Comparison of ENCODE assay signal across 26 cellular contexts in the genomic region with DNA sequence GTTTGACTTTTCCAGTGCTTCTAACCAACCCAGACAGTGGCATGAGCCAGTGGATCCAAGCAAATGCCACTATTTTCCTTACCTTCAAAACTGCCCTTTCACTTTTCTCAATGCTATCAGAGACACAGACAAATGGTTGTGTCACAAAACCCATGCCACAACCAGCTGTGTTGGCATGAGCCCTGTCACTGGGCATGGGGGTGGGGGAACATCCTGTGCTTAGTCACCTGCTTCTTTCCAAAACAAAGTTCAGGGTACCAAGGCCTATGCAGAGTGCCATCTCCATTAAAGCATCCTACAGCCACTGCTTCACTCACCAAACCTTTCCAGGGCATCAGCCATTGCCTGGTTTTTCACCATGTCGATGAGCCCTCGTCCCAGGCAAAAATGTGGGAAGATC. TPM values are rescaled to one million over a fixed set of nuclear protein-coding genes. Genes with fewer than 3 reads are reported as not detected.
DNase-seq lines count a peak whose midpoint lies in the region; ATAC-seq lines count a peak whose summit lies in the region.
"Had no signal": no experiment of that assay in that cellular context is flagged by ENCODE, and none has a peak within 500 bp of the region (broad histone marks: within the 10 kb centered on the region; RNA-seq: fewer than 3 reads in every experiment).

No MANE protein-coding gene starts in this region.

- no peak overlapping the region for H3K4me3 Mint-ChIP-seq in activated T-cell treated with anti-CD3 and anti-CD28 coated beads, Interleukin-2, amount 50 U/mL, for 72 hours
- H3K4me3 Mint-ChIP-seq in activated T-cell treated with anti-CD3 and anti-CD28 coated beads, Interleukin-2, amount 50 U/mL, for 24 hours: no peak overlapping the region
- H3K4me3 Mint-ChIP-seq: activated naive CD4-positive, alpha-beta T cell treated with anti-CD3 and anti-CD28 coated beads, Interleukin-2, amount 50 U/mL, for 24 hours; effector memory CD8-positive, alpha-beta T cell; IgD-negative memory B cell; neural progenitor cell; WTC11 had no signal

- H3K9me3 Mint-ChIP-seq in activated T-cell treated with anti-CD3 and anti-CD28 coated beads, Interleukin-2, amount 50 U/mL, for 72 hours: no peaks in the 10 kb centered on the region
- no peaks in the 10 kb centered on the region for H3K9me3 Mint-ChIP-seq in activated T-cell treated with anti-CD3 and anti-CD28 coated beads, Interleukin-2, amount 50 U/mL, for 24 hours
- H3K9me3 Mint-ChIP-seq: activated naive CD4-positive, alpha-beta T cell treated with anti-CD3 and anti-CD28 coated beads, Interleukin-2, amount 50 U/mL, for 24 hours; effector memory CD8-positive, alpha-beta T cell; IgD-negative memory B cell; neural progenitor cell; WTC11 had no signal

- peak; percentile 69 to 75 for ATAC-seq in activated T-cell treated with anti-CD3 and anti-CD28 coated beads, Interleukin-2, amount 50 U/mL, for 72 hours (replicated peaks in 1 of 2)
- ATAC-seq in left lobe of liver: peak; percentile 42
- no peak for ATAC-seq in HG03354 (IDR thresholded peaks at IDR 0.05; ENCODE audit: poor library complexity, severe bottlenecking, unreplicated experiment)
- ATAC-seq: effector memory CD8-positive, alpha-beta T cell; right cardiac atrium; upper lobe of right lung; WTC11 had no signal

- H3K36me3 Mint-ChIP-seq in activated T-cell treated with anti-CD3 and anti-CD28 coated beads, Interleukin-2, amount 50 U/mL, for 72 hours (ENCODE audit: insufficient read depth in 2 of 2): peaks cover 5 to 6% of the 10 kb centered on the region in 2 donors
- H3K36me3 Mint-ChIP-seq in activated T-cell treated with anti-CD3 and anti-CD28 coated beads, Interleukin-2, amount 50 U/mL, for 24 hours (ENCODE audit: low read depth): peaks cover 28% of the 10 kb centered on the region
- H3K36me3 Mint-ChIP-seq: IgD-negative memory B cell had no signal

- peak; percentile 20 to 27 for DNase-seq in activated T-cell treated with anti-CD3 and anti-CD28 coated beads, Interleukin-2, amount 50 U/mL, for 72 hours
- DNase-seq in activated T-cell treated with anti-CD3 and anti-CD28 coated beads, Interleukin-2, amount 50 U/mL, for 24 hours: no peak
- DNase-seq in M059J (ENCODE audit: low read depth) (peak; percentile 31), left lobe of liver (ENCODE audit: low spot score) (no peak), NCI-H446 (lab: John Stamatoyannopoulos, UW) (no peak), kidney tubule cell (ENCODE audit: low spot score) (no peak)
- DNase-seq in stimulated activated CD8-positive, alpha-beta memory T cell treated with anti-CD3 and anti-CD28 coated beads, Interleukin-4, amount 100 ng/mL, for 48 hours: peak; percentile 29
- DNase-seq: activated CD8-positive, alpha-beta memory T cell treated with anti-CD3 and anti-CD28 coated beads for 24 hours; aorta; COR-L47; DND-41; effector memory CD8-positive, alpha-beta T cell; foreskin melanocyte; H7; left cardiac atrium; NCI-H1105; NCI-H1930; NCI-H69; right cardiac atrium; SJCRH30; upper lobe of right lung had no signal

- H3K27ac Mint-ChIP-seq in activated T-cell treated with anti-CD3 and anti-CD28 coated beads, Interleukin-2, amount 50 U/mL, for 72 hours: no peak overlapping the region
- H3K27ac Mint-ChIP-seq in activated T-cell treated with anti-CD3 and anti-CD28 coated beads, Interleukin-2, amount 50 U/mL, for 24 hours: no peak overlapping the region
- H3K27ac Mint-ChIP-seq: activated naive CD4-positive, alpha-beta T cell treated with anti-CD3 and anti-CD28 coated beads, Interleukin-2, amount 50 U/mL, for 24 hours; effector memory CD8-positive, alpha-beta T cell; neural progenitor cell; WTC11 had no signal

- H3K4me1 Mint-ChIP-seq in activated T-cell treated with anti-CD3 and anti-CD28 coated beads, Interleukin-2, amount 50 U/mL, for 72 hours (ENCODE audit: low read depth): peaks cover 6% of the 10 kb centered on the region
- peaks cover 3% of the 10 kb centered on the region for H3K4me1 Mint-ChIP-seq in activated T-cell treated with anti-CD3 and anti-CD28 coated beads, Interleukin-2, amount 50 U/mL, for 24 hours (ENCODE audit: low read depth)
- H3K4me1 Mint-ChIP-seq: activated naive CD4-positive, alpha-beta T cell treated with anti-CD3 and anti-CD28 coated beads, Interleukin-2, amount 50 U/mL, for 24 hours; IgD-negative memory B cell; neural progenitor cell; WTC11 had no signal

- no peaks in the 10 kb centered on the region for H3K27me3 Mint-ChIP-seq in activated T-cell treated with anti-CD3 and anti-CD28 coated beads, Interleukin-2, amount 50 U/mL, for 72 hours (ENCODE audit: low read depth)
- H3K27me3 Mint-ChIP-seq in activated T-cell treated with anti-CD3 and anti-CD28 coated beads, Interleukin-2, amount 50 U/mL, for 24 hours: no peaks in the 10 kb centered on the region
- H3K27me3 Mint-ChIP-seq: activated naive CD4-positive, alpha-beta T cell treated with anti-CD3 and anti-CD28 coated beads, Interleukin-2, amount 50 U/mL, for 24 hours had no signal

RNA-seq across cellular contexts. Expression of gene NIPSNAP3B, which starts 30.1 kb away (rescaled TPM):
- 1 to 10 TPM in 1 of 2 donors, under 1 TPM in 1; 0.49 to 2.3 TPM for total RNA-seq in activated T-cell treated with anti-CD3 and anti-CD28 coated beads, Interleukin-2, amount 50 U/mL, for 72 hours
- total RNA-seq in M059J (2014; rRNA removed; shearing (Covaris generic)): 0.79 and 1.0 TPM in 2 replicates
- total RNA-seq in left lobe of liver: 0.28 TPM

RNA-seq across cellular contexts. Expression of gene NIPSNAP3A, which starts 46.6 kb away (rescaled TPM):
- 1 to 10 TPM; 9.2 to 9.9 TPM for total RNA-seq in activated T-cell treated with anti-CD3 and anti-CD28 coated beads, Interleukin-2, amount 50 U/mL, for 72 hours
- 62.1 and 85.4 TPM in 2 replicates for total RNA-seq in M059J (2014; rRNA removed; shearing (Covaris generic))
- 18.4 TPM for total RNA-seq in left lobe of liver

Comparison
In these comparisons a context has a peak if more than half of its experiments do, and no peak if none do; other contexts are left out.
1. DNase-seq: peak in activated T-cell treated with anti-CD3 and anti-CD28 coated beads, Interleukin-2, amount 50 U/mL, for 72 hours (2 of 2), M059J (single experiment) and stimulated activated CD8-positive, alpha-beta memory T cell treated with anti-CD3 and anti-CD28 coated beads, Interleukin-4, amount 100 ng/mL, for 48 hours (single experiment); none in activated T-cell treated with anti-CD3 and anti-CD28 coated beads, Interleukin-2, amount 50 U/mL, for 24 hours (single experiment), left lobe of liver (single experiment), NCI-H446 (0 of 2) and kidney tubule cell (single experiment).